ENCODE assay signal across 28 cellular contexts in the genomic region with DNA sequence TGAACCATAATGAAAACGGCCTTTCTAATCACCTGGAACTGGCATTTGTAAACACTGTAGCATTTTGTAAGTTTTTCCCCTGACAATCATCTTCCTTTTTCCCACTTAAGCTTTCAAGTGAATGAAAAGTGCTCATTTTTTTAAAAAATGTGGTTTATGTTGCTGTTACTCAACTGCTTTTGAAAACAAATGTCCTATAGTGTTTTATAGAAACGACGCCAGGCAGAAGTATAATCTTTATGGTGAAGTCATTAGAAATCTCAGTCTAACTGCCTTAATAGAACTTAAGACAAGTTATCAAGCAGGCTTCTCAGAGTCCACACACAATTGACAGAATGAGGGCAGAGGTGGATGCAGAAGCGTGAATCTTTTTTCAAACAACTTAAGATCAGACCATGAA.
"Had no signal": no experiment of that assay in that cellular context is flagged by ENCODE, and none has a peak within 500 bp of the region (broad histone marks: within the 10 kb centered on the region; RNA-seq: fewer than 3 reads in every experiment).

No MANE protein-coding gene starts in this region.

- FAIRE-seq: endometrium, endothelial cell of umbilical vein, frontal cortex had no signal

- H3K27me3 ChIP-seq: adrenal gland, body of pancreas, colonic mucosa, esophagus squamous epithelium had no signal

- H3K4me3 ChIP-seq: adrenal gland, body of pancreas, colonic mucosa, esophagus squamous epithelium had no signal

- H3K9me3 ChIP-seq: adrenal gland, body of pancreas, colonic mucosa, esophagus squamous epithelium had no signal

- H3K27ac ChIP-seq: adrenal gland, body of pancreas, colonic mucosa, epithelial cell of prostate, esophagus squamous epithelium had no signal

- H3K36me3 ChIP-seq: adrenal gland, colonic mucosa had no signal

- H3K4me1 ChIP-seq: adrenal gland, body of pancreas, colonic mucosa, esophagus squamous epithelium had no signal

- DNase-seq: activated CD4-positive, alpha-beta memory T cell treated with anti-CD3 and anti-CD28 coated beads, Interleukin-2, amount 10 ng/mL, durations not matched to agents 7 days and 5 days; activated CD4-positive, alpha-beta T cell treated with anti-CD3 and anti-CD28 coated beads for 1 hour; activated CD4-positive, alpha-beta T cell treated with anti-CD3 and anti-CD28 coated beads for 4 hours; activated CD4-positive, alpha-beta T cell treated with anti-CD3 and anti-CD28 coated beads, Interleukin-2, amount 10 ng/mL, durations not matched to agents 7 days and 5 days; activated CD4-positive, alpha-beta T cell treated with anti-CD3 and anti-CD28 coated beads, Interleukin-2, amount 50 U/mL, for 4 hours; activated CD8-positive, alpha-beta memory T cell treated with anti-CD3 and anti-CD28 coated beads, Interleukin-2, amount 50 U/mL, for 48 hours; activated effector memory CD4-positive, alpha-beta T cell treated with Interleukin-2 at 50 U/mL for 16 hours; activated gamma-delta T cell treated with Interleukin-2 at 50 U/mL for 16 hours; activated naive CD4-positive, alpha-beta T cell treated with anti-CD3 and anti-CD28 coated beads for 36 hours; activated naive CD8-positive, alpha-beta T cell treated with anti-CD3 and anti-CD28 coated beads for 36 hours; activated naive CD8-positive, alpha-beta T cell treated with anti-CD3 and anti-CD28 coated beads, Interleukin-2, amount 50 U/mL, for 24 hours; activated T-cell treated with anti-CD3 and anti-CD28 coated beads for 4 hours; activated T-cell treated with anti-CD3 and anti-CD28 coated beads, Interleukin-2, amount 50 U/mL, for 4 hours; adrenal gland; amygdala; aorta; body of pancreas; caudate nucleus; cerebellar nuclear complex; colonic mucosa; effector CD8-positive, alpha-beta T cell; esophagus squamous epithelium; head of caudate nucleus; T-helper 2 cell had no signal
